1 cellular context compared by ENCODE assay signal in the genomic region with DNA sequence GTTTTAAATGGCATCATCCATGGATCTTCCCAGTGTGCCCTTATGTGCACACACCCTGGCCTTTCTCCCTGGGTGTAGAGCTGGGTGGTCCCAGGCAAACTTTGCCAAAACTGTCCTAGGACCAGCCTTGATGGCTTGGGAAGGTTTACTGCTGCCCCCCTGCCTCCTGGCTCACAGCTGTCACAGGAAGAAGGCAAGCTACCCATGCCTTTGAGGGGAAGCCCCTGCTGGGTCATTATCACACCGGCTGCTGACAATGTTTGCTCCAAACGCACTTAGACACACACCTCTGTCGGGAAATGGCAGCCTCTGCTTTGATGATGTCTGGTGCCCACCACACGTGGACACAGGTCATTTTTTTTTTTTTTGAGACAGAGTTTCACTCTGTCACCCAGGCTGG.
TF ChIP-seq lines count a peak whose summit lies in the region.

No MANE protein-coding gene starts in this region.

TF ChIP-seq in GM23338, 12 proteins besides CTCF, POLR2A, EP300 and RAD21 (continued from another document):
- TF ChIP-seq, protein P1, sequence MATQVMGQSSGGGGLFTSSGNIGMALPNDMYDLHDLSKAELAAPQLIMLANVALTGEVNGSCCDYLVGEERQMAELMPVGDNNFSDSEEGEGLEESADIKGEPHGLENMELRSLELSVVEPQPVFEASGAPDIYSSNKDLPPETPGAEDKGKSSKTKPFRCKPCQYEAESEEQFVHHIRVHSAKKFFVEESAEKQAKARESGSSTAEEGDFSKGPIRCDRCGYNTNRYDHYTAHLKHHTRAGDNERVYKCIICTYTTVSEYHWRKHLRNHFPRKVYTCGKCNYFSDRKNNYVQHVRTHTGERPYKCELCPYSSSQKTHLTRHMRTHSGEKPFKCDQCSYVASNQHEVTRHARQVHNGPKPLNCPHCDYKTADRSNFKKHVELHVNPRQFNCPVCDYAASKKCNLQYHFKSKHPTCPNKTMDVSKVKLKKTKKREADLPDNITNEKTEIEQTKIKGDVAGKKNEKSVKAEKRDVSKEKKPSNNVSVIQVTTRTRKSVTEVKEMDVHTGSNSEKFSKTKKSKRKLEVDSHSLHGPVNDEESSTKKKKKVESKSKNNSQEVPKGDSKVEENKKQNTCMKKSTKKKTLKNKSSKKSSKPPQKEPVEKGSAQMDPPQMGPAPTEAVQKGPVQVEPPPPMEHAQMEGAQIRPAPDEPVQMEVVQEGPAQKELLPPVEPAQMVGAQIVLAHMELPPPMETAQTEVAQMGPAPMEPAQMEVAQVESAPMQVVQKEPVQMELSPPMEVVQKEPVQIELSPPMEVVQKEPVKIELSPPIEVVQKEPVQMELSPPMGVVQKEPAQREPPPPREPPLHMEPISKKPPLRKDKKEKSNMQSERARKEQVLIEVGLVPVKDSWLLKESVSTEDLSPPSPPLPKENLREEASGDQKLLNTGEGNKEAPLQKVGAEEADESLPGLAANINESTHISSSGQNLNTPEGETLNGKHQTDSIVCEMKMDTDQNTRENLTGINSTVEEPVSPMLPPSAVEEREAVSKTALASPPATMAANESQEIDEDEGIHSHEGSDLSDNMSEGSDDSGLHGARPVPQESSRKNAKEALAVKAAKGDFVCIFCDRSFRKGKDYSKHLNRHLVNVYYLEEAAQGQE (IDR thresholded peaks at IDR 0.05; ENCODE audit: unreplicated experiment): no peak
- TF ChIP-seq POLR2AphosphoS5 (IDR thresholded peaks at IDR 0.05; ENCODE audit: low read depth): no peak
- TF ChIP-seq, protein P2, sequence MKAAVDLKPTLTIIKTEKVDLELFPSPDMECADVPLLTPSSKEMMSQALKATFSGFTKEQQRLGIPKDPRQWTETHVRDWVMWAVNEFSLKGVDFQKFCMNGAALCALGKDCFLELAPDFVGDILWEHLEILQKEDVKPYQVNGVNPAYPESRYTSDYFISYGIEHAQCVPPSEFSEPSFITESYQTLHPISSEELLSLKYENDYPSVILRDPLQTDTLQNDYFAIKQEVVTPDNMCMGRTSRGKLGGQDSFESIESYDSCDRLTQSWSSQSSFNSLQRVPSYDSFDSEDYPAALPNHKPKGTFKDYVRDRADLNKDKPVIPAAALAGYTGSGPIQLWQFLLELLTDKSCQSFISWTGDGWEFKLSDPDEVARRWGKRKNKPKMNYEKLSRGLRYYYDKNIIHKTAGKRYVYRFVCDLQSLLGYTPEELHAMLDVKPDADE (IDR thresholded peaks at IDR 0.05): no peak
